ENCODE assay signal across 10 cellular contexts in genomic region chr15:66411190-66411589, GRCh38. TPM values are rescaled to one million over a fixed set of nuclear protein-coding genes. Genes with fewer than 3 reads are reported as not detected.
DNase-seq lines count a peak whose midpoint lies in the region; ATAC-seq and FAIRE-seq lines count a peak whose summit lies in the region.
"Had no signal": no experiment of that assay in that cellular context is flagged by ENCODE, and none has a peak within 500 bp of the region (broad histone marks: within the 10 kb centered on the region; RNA-seq: fewer than 3 reads in every experiment).

No MANE protein-coding gene starts in this region.

- FAIRE-seq in GM19239 (lab: Jason Lieb, UNC), result peak; percentile 28

- H4K20me1 ChIP-seq in BLaER1, result no peaks in the 10 kb centered on the region

- H3K4me3 Mint-ChIP-seq in T-helper 2 cell treated with Interferon-gamma antibody and Interleukin-4, amounts not matched to agents 5 μg/mL and 100 μg/mL, for 36 hours, result peak overlapping the region; percentile 83
- peak overlapping the region; percentile 60 to 82 (median 68) for H3K4me3 Mint-ChIP-seq in immature natural killer cell

- H3K9ac ChIP-seq in BLaER1, result peak overlapping the region; percentile 50; the same call in 1 of the 2 replicates

- peaks cover 70% of the 10 kb centered on the region for H3K4me1 ChIP-seq in BLaER1

- no peak for ATAC-seq in GM21737 (IDR thresholded peaks at IDR 0.05; ENCODE audit: unreplicated experiment)

- H3K9me3 ChIP-seq in BLaER1, result peaks cover 20% of the 10 kb centered on the region

- H3K36me3 ChIP-seq in BLaER1, result peaks cover 16% of the 10 kb centered on the region

- peak overlapping the region; percentile 48 for H3K4me3 ChIP-seq in BLaER1

- H3K36me3 Mint-ChIP-seq in T-helper 2 cell treated with Interferon-gamma antibody and Interleukin-4, amounts not matched to agents 5 μg/mL and 100 μg/mL, for 36 hours (ENCODE audit: low read depth), result peaks cover 41% of the 10 kb centered on the region
- peaks cover 0 to 4% (median 3%) of the 10 kb centered on the region in 3 donors for H3K36me3 Mint-ChIP-seq in immature natural killer cell

- peak overlapping the region; percentile 75 for H3K27ac Mint-ChIP-seq in T-helper 2 cell treated with Interferon-gamma antibody and Interleukin-4, amounts not matched to agents 5 μg/mL and 100 μg/mL, for 36 hours
- H3K27ac Mint-ChIP-seq in immature natural killer cell, result peak overlapping the region; percentile 50 to 88 (median 72)

- H3K4me2 ChIP-seq in BLaER1, result peak overlapping the region; percentile 87

- H3K9me3 Mint-ChIP-seq in T-helper 2 cell treated with Interferon-gamma antibody and Interleukin-4, amounts not matched to agents 5 μg/mL and 100 μg/mL, for 36 hours, result peaks cover 16% of the 10 kb centered on the region
- H3K9me3 Mint-ChIP-seq in immature natural killer cell, result no peaks in the 10 kb centered on the region

- peaks cover 71% of the 10 kb centered on the region for H3K4me1 Mint-ChIP-seq in T-helper 2 cell treated with Interferon-gamma antibody and Interleukin-4, amounts not matched to agents 5 μg/mL and 100 μg/mL, for 36 hours (ENCODE audit: low read depth)
- peaks cover 84 to 98% of the 10 kb centered on the region in 2 donors for H3K4me1 Mint-ChIP-seq in immature natural killer cell

- no peaks in the 10 kb centered on the region for H3K27me3 Mint-ChIP-seq in T-helper 2 cell treated with Interferon-gamma antibody and Interleukin-4, amounts not matched to agents 5 μg/mL and 100 μg/mL, for 36 hours (ENCODE audit: low read depth)
- peaks cover 0 to 3% (median 0%) of the 10 kb centered on the region in 3 donors for H3K27me3 Mint-ChIP-seq in immature natural killer cell (ENCODE audit: low read depth in 3 of 3)

- no peaks in the 10 kb centered on the region for H3K27me3 ChIP-seq in BLaER1

- DNase-seq in GM19239 (ENCODE audit: insufficient read length, low spot score) (no peak), immature natural killer cell (no peak), RKO (ENCODE audit: low spot score) (no peak), NCI-H146 treated with DMSO at 0.1 percent for 48 hours (lab: John Stamatoyannopoulos, UW; ENCODE audit: unreplicated experiment) (no peak), SK-N-DZ (ENCODE audit: low spot score) (no peak)
- DNase-seq in T-helper 2 cell treated with Interferon-gamma antibody and Interleukin-4, amounts not matched to agents 5 μg/mL and 100 μg/mL, for 36 hours (ENCODE audit: low spot score), result no peak
- DNase-seq: DMS79; effector CD8-positive, alpha-beta T cell had no signal

- peak overlapping the region; percentile 83 for H3K27ac ChIP-seq in BLaER1

RNA-seq across cellular contexts. Expression of gene MAP2K1, which starts 24.5 kb away (rescaled TPM):
- 10 to 100 TPM; 30.7 to 58.3 (median 48.9) TPM for polyA plus RNA-seq in immature natural killer cell
- polyA plus RNA-seq in SK-N-DZ (2014; cell fraction: cytosol; rRNA removed), result 22.5 and 25.2 TPM in 2 replicates
- 16.9 and 17.1 TPM in 2 replicates for polyA plus RNA-seq in SK-N-DZ (2014; cell fraction: nucleus; rRNA removed)

RNA-seq across cellular contexts. Expression of gene TIPIN, which starts 54.7 kb away (rescaled TPM):
- polyA plus RNA-seq in immature natural killer cell, result 10 to 100 TPM in 1 of 3 donors, 1 to 10 TPM in 2; 4.0 to 10.2 (median 7.2) TPM
- 32.0 and 36.1 TPM in 2 replicates for polyA plus RNA-seq in SK-N-DZ (2014; cell fraction: cytosol; rRNA removed)
- 18.8 and 24.0 TPM in 2 replicates for polyA plus RNA-seq in SK-N-DZ (2014; cell fraction: nucleus; rRNA removed)
